Comparison of ENCODE assay signal across 32 cellular contexts in the genomic region with DNA sequence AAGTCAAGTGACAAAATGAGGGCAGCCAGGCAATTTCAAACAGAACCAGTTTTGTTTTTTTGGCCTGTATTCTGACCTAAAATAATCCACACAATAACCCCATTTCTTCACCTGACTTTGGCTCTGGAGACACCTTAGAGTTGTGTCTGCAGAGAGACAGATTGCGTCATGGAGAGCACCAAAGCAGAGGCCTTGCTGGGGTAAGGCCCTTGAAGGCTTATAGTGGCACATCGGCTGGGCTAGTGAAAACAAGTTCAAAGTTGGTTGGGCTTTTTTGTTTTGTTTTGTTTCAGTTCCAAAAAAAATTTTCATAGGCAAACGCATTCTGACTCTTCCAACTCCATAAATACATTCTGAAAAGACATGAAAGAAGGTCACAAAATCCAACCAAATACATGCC. TPM values are rescaled to one million over a fixed set of nuclear protein-coding genes. Genes with fewer than 3 reads are reported as not detected.
DNase-seq lines count a peak whose midpoint lies in the region; ATAC-seq and TF ChIP-seq lines count a peak whose summit lies in the region.
"Had no signal": no experiment of that assay in that cellular context is flagged by ENCODE, and none has a peak within 500 bp of the region (broad histone marks: within the 10 kb centered on the region; RNA-seq: fewer than 3 reads in every experiment).

No MANE protein-coding gene starts in this region.

- no peak overlapping the region for H2AFZ ChIP-seq in PC-3 (ENCODE audit: low read length)

- POLR2A ChIA-PET in PC-3 (lab: Charles Lee; ENCODE audit: unreplicated experiment): no interaction called here

- H3K36me3 ChIP-seq in right atrium auricular region (no peaks in the 10 kb centered on the region), uterus (no peaks in the 10 kb centered on the region), PC-3 (ENCODE audit: low read depth, low read length) (no peaks in the 10 kb centered on the region)
- H3K36me3 ChIP-seq: BE2C, MG63, tibial nerve had no signal

- H4K20me1 ChIP-seq in PC-3 (ENCODE audit: low read length): no peaks in the 10 kb centered on the region

- no peak overlapping the region for H3K9ac ChIP-seq in PC-3 (ENCODE audit: low read length)
- H3K9ac ChIP-seq: SK-N-SH had no signal

- H3K27me3 ChIP-seq in right atrium auricular region (no peaks in the 10 kb centered on the region), uterus (no peaks in the 10 kb centered on the region), PC-3 (ENCODE audit: low read length) (no peaks in the 10 kb centered on the region)
- H3K27me3 ChIP-seq: BE2C, MG63, tibial nerve had no signal

- TF ChIP-seq CTCF in right atrium auricular region (IDR thresholded peaks at IDR 0.05): no peak
- TF ChIP-seq CTCF in coronary artery (IDR thresholded peaks at IDR 0.05): no peak
- no peak for TF ChIP-seq CTCF in uterus (IDR thresholded peaks at IDR 0.05)
- TF ChIP-seq CTCF in PC-3 (conservative IDR thresholded peaks at IDR 0.05; ENCODE audit: low read depth, low read length): no peak

- intact Hi-C loops in cardiac septum (cut with DNase I) (no loop called here), sciatic nerve (cut with DNase I) (no loop called here), uterus (cut with DNase I; ENCODE audit: low total_unique reads) (no loop called here), PC-3 (cut with micrococcal nuclease) (no loop called here)

- peak overlapping the region; percentile 73 to 88 for H3K27ac ChIP-seq in right atrium auricular region
- peak overlapping the region; percentile 56 to 61 for H3K27ac ChIP-seq in coronary artery
- peak overlapping the region; percentile 25 to 41 for H3K27ac ChIP-seq in uterus
- no peak overlapping the region for H3K27ac ChIP-seq in PC-3 (ENCODE audit: low read length)
- H3K27ac ChIP-seq: tibial nerve had no signal

- H3K9me3 ChIP-seq in right atrium auricular region (no peaks in the 10 kb centered on the region), uterus (no peaks in the 10 kb centered on the region), PC-3 (ENCODE audit: low read length) (no peaks in the 10 kb centered on the region)
- H3K9me3 ChIP-seq: BE2C, MG63, mucosa of descending colon, SK-N-SH, tibial nerve had no signal

- DNase-seq in right atrium auricular region (ENCODE audit: low spot score) (no peak), cardiac septum (ENCODE audit: low spot score) (no peak), coronary artery (ENCODE audit: low spot score) (no peak), sciatic nerve (ENCODE audit: low spot score) (no peak), uterus (no peak), DMS114 treated with DMSO at 0.1 percent for 48 hours (lab: John Stamatoyannopoulos, UW; ENCODE audit: unreplicated experiment) (no peak), PC-3 (no peak), cerebellar nuclear complex (lab: John Stamatoyannopoulos, UW) (no peak)
- DNase-seq: activated CD4-positive, alpha-beta T cell treated with anti-CD3 and anti-CD28 coated beads, Interleukin-2, amount 50 U/mL, for 48 hours; activated naive CD4-positive, alpha-beta T cell treated with anti-CD3 and anti-CD28 coated beads, Interleukin-2, amount 10 ng/mL, durations not matched to agents 7 days and 5 days; activated T-cell treated with anti-CD3 and anti-CD28 coated beads, Interleukin-2, amount 50 U/mL, for 72 hours; amygdala; BE2C; CD8-positive, alpha-beta T cell; foreskin fibroblast; GOT3; head of caudate nucleus; KBM-7; MG63; mucosa of descending colon; natural killer cell; NCI-H1930; NCI-H2171 treated with DMSO at 0.1 percent for 48 hours; NCI-H510A; nucleus accumbens; SK-N-SH; small intestine; stimulated activated naive CD4-positive, alpha-beta T cell had no signal

- H3K4me3 ChIP-seq in right atrium auricular region (no peak overlapping the region), coronary artery (no peak overlapping the region), uterus (no peak overlapping the region), PC-3 (ENCODE audit: low read length) (no peak overlapping the region)
- H3K4me3 ChIP-seq: lung, MG63, mucosa of descending colon, tibial nerve had no signal

- no peaks in the 10 kb centered on the region for H3K79me2 ChIP-seq in PC-3 (ENCODE audit: low read length)

- no peaks in the 10 kb centered on the region for H3K9me2 ChIP-seq in PC-3 (replicated peaks; ENCODE audit: low read length)
- H3K9me2 ChIP-seq: SK-N-SH had no signal

- BruUV-seq in PC-3 (replicated peaks; lab: Mats Ljungman, UMichigan): no TSS peak

- H3K4me1 ChIP-seq in right atrium auricular region (peaks cover 0 to 52% of the 10 kb centered on the region in 2 donors), uterus (no peaks in the 10 kb centered on the region), PC-3 (ENCODE audit: insufficient read depth, low read length) (peaks cover 15% of the 10 kb centered on the region; the same call in 1 of the 2 replicates)

- no peak overlapping the region for H3K4me2 ChIP-seq in PC-3 (ENCODE audit: low read length)
- H3K4me2 ChIP-seq: SK-N-SH had no signal

- peak; percentile 28 for ATAC-seq in sciatic nerve
- no peak for ATAC-seq in PC-3
- ATAC-seq: activated T-cell treated with anti-CD3 and anti-CD28 coated beads, Interleukin-2, amount 50 U/mL, for 72 hours; CD8-positive, alpha-beta T cell; mucosa of descending colon; natural killer cell had no signal

- H3F3A ChIP-seq in PC-3 (ENCODE audit: low read length, unreplicated experiment): no peaks in the 10 kb centered on the region

- CTCF ChIA-PET in PC-3 (lab: Charles Lee): no interaction called here

- TF ChIP-seq POLR2A in uterus (IDR thresholded peaks at IDR 0.05): no peak

RNA-seq across cellular contexts. Expression of gene PARM1, which starts 34.4 kb away (rescaled TPM):
- total RNA-seq in right atrium auricular region (100 to 1,000 TPM in 1 of 2 donors, 10 to 100 TPM in 1; 88.9 to 231 TPM), cardiac septum (74.4 TPM), sciatic nerve (9.1 TPM), uterus (100 to 1,000 TPM in 1 of 4 donors, 10 to 100 TPM in 3; 22.6 to 116 (median 45.5) TPM), PC-3 (2014; rRNA removed) (2.9 and 4.5 TPM in 2 replicates)
- total RNA-seq: CD8-positive, alpha-beta T cell; HT1080; T-helper 1 cell treated with Interleukin-12 subunit alpha and Interleukin-12 subunit beta and Interleukin-4 antibody, amounts not matched to agents 30 ng/mL and 1 ng/mL, for 36 hours had no signal
